ENCODE assay signal across 8 cellular contexts in the genomic region with DNA sequence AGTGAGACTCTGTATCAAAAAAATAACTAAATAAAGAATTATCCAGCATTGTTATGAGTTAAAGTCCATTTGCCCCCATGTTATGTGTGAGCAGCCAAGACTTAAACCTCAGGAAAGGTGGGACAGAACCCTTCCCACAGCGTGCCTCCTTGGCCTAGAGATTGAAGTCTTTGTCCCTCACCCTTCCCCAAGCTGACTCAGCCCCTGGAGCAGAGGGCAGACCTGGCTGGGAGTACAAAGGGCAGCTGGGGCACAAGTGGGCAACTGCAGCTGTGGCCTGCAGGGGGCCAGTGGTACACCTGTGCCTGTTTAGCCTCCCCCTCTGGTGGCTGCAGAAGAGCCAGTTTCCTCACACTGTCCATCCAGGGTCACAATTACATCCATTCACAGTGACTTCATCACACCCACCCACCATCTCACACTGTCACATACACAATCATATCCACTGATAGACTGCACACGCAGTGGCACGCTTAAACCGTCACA. TPM values are rescaled to one million over a fixed set of nuclear protein-coding genes. Genes with fewer than 3 reads are reported as not detected.
DNase-seq lines count a peak whose midpoint lies in the region; ATAC-seq and TF ChIP-seq lines count a peak whose summit lies in the region.

No MANE protein-coding gene starts in this region.

- peak; percentile 37 for ATAC-seq in GM19035 (IDR thresholded peaks at IDR 0.05; ENCODE audit: unreplicated experiment)
- ATAC-seq in HG03103 (IDR thresholded peaks at IDR 0.05; ENCODE audit: low read depth, unreplicated experiment), result peak; percentile 34

- no peak for TF ChIP-seq POLR2A in breast epithelium (IDR thresholded peaks at IDR 0.05)

- H3K4me3 ChIP-seq in OCI-LY3 (ENCODE audit: low read length), result peak overlapping the region; percentile 88
- H3K4me3 ChIP-seq in breast epithelium, result peak overlapping the region; percentile 52 to 74 (median 69)

- peaks cover 12% of the 10 kb centered on the region for H3K4me1 ChIP-seq in OCI-LY3 (ENCODE audit: low read length)
- peaks cover 4 to 17% of the 10 kb centered on the region in 2 donors for H3K4me1 ChIP-seq in breast epithelium

- no peaks in the 10 kb centered on the region for H3K9me3 ChIP-seq in OCI-LY3 (ENCODE audit: insufficient read depth, low read length)
- no peaks in the 10 kb centered on the region for H3K9me3 ChIP-seq in breast epithelium

- peak overlapping the region; percentile 98 for H3K4me2 ChIP-seq in OCI-LY3 (ENCODE audit: low read length)

- DNase-seq in D341Med (ENCODE audit: low spot score) (peak; percentile 78), breast epithelium (ENCODE audit: low spot score in 2 of 2) (no peak), left kidney (ENCODE audit: low read depth, low spot score) (peak; percentile 81), superior temporal gyrus (ENCODE audit: extremely low spot score) (peak; percentile 45), medulla oblongata (ENCODE audit: extremely low spot score) (no peak)

- peaks cover 15% of the 10 kb centered on the region for H3K79me2 ChIP-seq in OCI-LY3 (ENCODE audit: low read length)

- intact Hi-C loops in breast epithelium (cut with DNase I; ENCODE audit: low total_unique reads), result no loop called here

- H3K36me3 ChIP-seq in OCI-LY3 (replicated peaks; ENCODE audit: low read depth, low read length) (peaks cover 7% of the 10 kb centered on the region), breast epithelium (no peaks in the 10 kb centered on the region)

- TF ChIP-seq CTCF in OCI-LY3 (IDR thresholded peaks at IDR 0.05; ENCODE audit: low read depth, low read length), result peak; percentile 70
- peak in 2 of 3 donors; percentile 35 to 36 for TF ChIP-seq CTCF in breast epithelium (IDR thresholded peaks at IDR 0.05)

- peak overlapping the region; percentile 88 for H3K9ac ChIP-seq in OCI-LY3 (ENCODE audit: low read length)

- peak overlapping the region; percentile 73 for H3K27ac ChIP-seq in OCI-LY3 (ENCODE audit: low read length)
- H3K27ac ChIP-seq in breast epithelium, result peak overlapping the region; percentile 95 to 97

- H3K27me3 ChIP-seq in OCI-LY3 (ENCODE audit: low read depth, low read length) (no peaks in the 10 kb centered on the region), breast epithelium (no peaks in the 10 kb centered on the region)

- no peaks in the 10 kb centered on the region for H4K20me1 ChIP-seq in OCI-LY3 (ENCODE audit: insufficient read depth, low read length)

- peak overlapping the region; percentile 92 for H2AFZ ChIP-seq in OCI-LY3 (ENCODE audit: low read depth, low read length)

RNA-seq across cellular contexts. Expression of gene ACY1, which starts 0.9 kb away (rescaled TPM):
- total RNA-seq in breast epithelium, result 10 to 100 TPM; 40.0 to 49.2 (median 46.4) TPM

RNA-seq across cellular contexts. Expression of gene ABHD14A, which starts 7.5 kb away (rescaled TPM):
- total RNA-seq in breast epithelium, result 10 to 100 TPM; 16.1 to 32.6 (median 17.1) TPM

RNA-seq across cellular contexts. Expression of gene ABHD14B, which starts 8.5 kb away (rescaled TPM):
- total RNA-seq in breast epithelium, result 100 to 1,000 TPM in 1 of 3 donors, 10 to 100 TPM in 2; 62.3 to 122 (median 74.3) TPM

RNA-seq across cellular contexts. Expression of gene RPL29, which starts 13.3 kb away (rescaled TPM):
- total RNA-seq in breast epithelium, result 1,000 to 10,000 TPM; 1,890 to 2,530 (median 2,229) TPM

RNA-seq across cellular contexts. Expression of gene PCBP4, which starts 15.1 kb away (rescaled TPM):
- total RNA-seq in breast epithelium, result 10 to 100 TPM; 36.2 to 51.8 (median 51.2) TPM

Comparison
In these comparisons a context has a peak if more than half of its experiments do, and no peak if none do; other contexts are left out.
1. DNase-seq: peak in D341Med (single experiment), left kidney (single experiment) and superior temporal gyrus (single experiment); none in breast epithelium (0 of 2) and medulla oblongata (single experiment).